ENCODE assay signal across 8 cellular contexts in genomic region chr20:4814696-4815252, GRCh38. TPM values are rescaled to one million over a fixed set of nuclear protein-coding genes. Genes with fewer than 3 reads are reported as not detected.
DNase-seq lines count a peak whose midpoint lies in the region; ATAC-seq lines count a peak whose summit lies in the region.

No MANE protein-coding gene starts in this region.

- DNase-seq in activated CD4-positive, alpha-beta T cell treated with anti-CD3 and anti-CD28 coated beads, Interleukin-2, amount 50 U/mL, for 4 hours, result peak; percentile 74 to 78
- peak; percentile 44 to 59 for DNase-seq in stimulated activated CD4-positive, alpha-beta T cell treated with anti-CD3 and anti-CD28 coated beads, Interleukin-15, amount 100 ng/mL, for 48 hours (ENCODE audit: low read depth in 2 of 2)
- DNase-seq in HPDE6-E6E7 (ENCODE audit: extremely low spot score), result no peak
- no peak for DNase-seq in NCI-H1930 (lab: John Stamatoyannopoulos, UW)
- DNase-seq in NCI-H2081 treated with DMSO at 0.1 percent for 48 hours (lab: John Stamatoyannopoulos, UW), result no peak

- ATAC-seq in GM19438 (IDR thresholded peaks at IDR 0.05; ENCODE audit: low read depth, unreplicated experiment), result peak; percentile 43
- ATAC-seq in HG03378 (IDR thresholded peaks at IDR 0.05; ENCODE audit: unreplicated experiment), result peak; percentile 44
- ATAC-seq in esophagus mucosa, result peak; percentile 45

RNA-seq across cellular contexts. Expression of gene RASSF2, which starts 8.6 kb away (rescaled TPM):
- total RNA-seq in esophagus mucosa, result 1.6 TPM

Comparison
In these comparisons a context has a peak if more than half of its experiments do, and no peak if none do; other contexts are left out.
1. DNase-seq: peak in activated CD4-positive, alpha-beta T cell treated with anti-CD3 and anti-CD28 coated beads, Interleukin-2, amount 50 U/mL, for 4 hours (2 of 2) and stimulated activated CD4-positive, alpha-beta T cell treated with anti-CD3 and anti-CD28 coated beads, Interleukin-15, amount 100 ng/mL, for 48 hours (2 of 2); none in HPDE6-E6E7 (single experiment), NCI-H1930 (0 of 2) and NCI-H2081 treated with DMSO at 0.1 percent for 48 hours (single experiment).
2. Peak in every context shown above with its lines, with median percentiles within 50 percentile points of each other: ATAC-seq.